30 cellular contexts compared by ENCODE assay signal in the genomic region with DNA sequence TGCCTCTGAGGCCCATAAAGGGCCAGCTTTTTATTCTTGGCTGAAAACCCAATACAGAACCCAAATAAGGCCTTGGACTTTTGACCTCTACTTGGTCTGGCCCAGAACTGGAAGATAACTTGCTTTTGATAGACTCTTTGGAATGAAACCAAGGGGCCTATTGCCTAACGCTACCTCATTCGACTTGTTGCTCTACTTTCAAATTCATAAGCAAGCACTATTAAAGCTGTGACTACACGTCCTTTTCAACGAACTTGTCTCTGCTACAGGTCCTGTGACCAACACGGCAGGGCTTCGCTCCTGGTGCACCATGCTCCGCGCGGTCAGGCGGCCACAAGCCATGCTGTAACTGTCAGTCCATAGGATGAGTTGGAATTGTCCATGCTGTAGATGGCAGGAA.
DNase-seq lines count a peak whose midpoint lies in the region; ATAC-seq, FAIRE-seq and TF ChIP-seq lines count a peak whose summit lies in the region.
"Had no signal": no experiment of that assay in that cellular context is flagged by ENCODE, and none has a peak within 500 bp of the region (broad histone marks: within the 10 kb centered on the region; RNA-seq: fewer than 3 reads in every experiment).

No MANE protein-coding gene starts in this region.

- POLR2A ChIA-PET in H1 (lab: Charles Lee; ENCODE audit: partially characterized antibody), result no interaction called here
- POLR2A ChIA-PET in activated CD4-positive, alpha-beta memory T cell treated with anti-CD3 and anti-CD28 coated beads for 36 hours (lab: Charles Lee), result no interaction called here

- CTCF ChIA-PET in H1 (lab: Charles Lee; ENCODE audit: partially characterized antibody), result interaction anchor here (0.6 to 1.2 kb wide), 3 partner anchors 12 to 59 kb away, joined by 3 read pairs; no protein-coding TSS in a partner anchor
- CTCF ChIA-PET in activated CD4-positive, alpha-beta memory T cell treated with anti-CD3 and anti-CD28 coated beads for 36 hours (lab: Charles Lee), result no interaction called here

- 0 out of 2 replicates have a peak overlapping the region, but pooled peaks have one; percentile 88 for H2AFZ ChIP-seq in H1 (ENCODE audit: low read length)

- 94% methylated on average over 10 of the region's 10 CpGs; no CpG with 5 or more reads in 1 of the 2 experiments for WGBS in H1 (ENCODE audit: extremely low coverage in 1 of 2, insufficient coverage in 1 of 2, insufficient read length in 1 of 2, insufficient replicate concordance in 2 of 2, low coverage in 1 of 2, low lambda C conversion rate in 2 of 2, missing lambda C conversion rate in 1 of 2), 2 experiments

- no peak overlapping the region for H3K4me3 Mint-ChIP-seq in activated CD4-positive, alpha-beta memory T cell treated with anti-CD3 and anti-CD28 coated beads for 36 hours
- H3K4me3 Mint-ChIP-seq: CD8-positive, alpha-beta T cell; neural crest cell; WTC11 had no signal

- no peak for TF ChIP-seq EP300 in H1 (IDR thresholded peaks at IDR 0.05; ENCODE audit: borderline replicate concordance in 1 of 2, low read depth in 2 of 2, low read length in 2 of 2)

- no peak overlapping the region for H3K9ac ChIP-seq in H1 (replicated peaks in 1 of 4; ENCODE audit: extremely low read depth in 1 of 4, low read depth in 3 of 4, low read length in 3 of 4)

- no peak overlapping the region for H3K27ac ChIP-seq in H1 (ENCODE audit: low read depth, low read length)
- H3K27ac ChIP-seq: esophagus squamous epithelium, SJSA1 had no signal

- FAIRE-seq in H1 (lab: Jason Lieb, UNC), result no peak
- FAIRE-seq: endometrium, urothelium cell line had no signal

- H3K36me3 ChIP-seq in H1 (ENCODE audit: control insufficient read depth in 2 of 4, insufficient read depth in 4 of 4, low read length in 3 of 4), result no peaks in the 10 kb centered on the region
- H3K36me3 ChIP-seq: esophagus squamous epithelium, SJSA1 had no signal

- H3K4me1 ChIP-seq in H1 (replicated peaks in 1 of 4; ENCODE audit: control insufficient read depth in 3 of 4, insufficient read depth in 4 of 4, low read length in 3 of 4), result no peaks in the 10 kb centered on the region

- no peak overlapping the region for H3K4ac ChIP-seq in H1 (replicated peaks; ENCODE audit: insufficient read length, low read depth, low read length)

- H2BK20ac ChIP-seq in H1 (ENCODE audit: low read length), result no peak overlapping the region

- H3K9me3 Mint-ChIP-seq in activated CD4-positive, alpha-beta memory T cell treated with anti-CD3 and anti-CD28 coated beads for 36 hours, result no peaks in the 10 kb centered on the region
- H3K9me3 Mint-ChIP-seq: CD8-positive, alpha-beta T cell had no signal

- no peak overlapping the region for H4K5ac ChIP-seq in H1 (ENCODE audit: insufficient read length, low read depth, low read length)

- no peak overlapping the region for H3K27ac Mint-ChIP-seq in activated CD4-positive, alpha-beta memory T cell treated with anti-CD3 and anti-CD28 coated beads for 36 hours
- H3K27ac Mint-ChIP-seq: CD8-positive, alpha-beta T cell; progenitor cell of endocrine pancreas; WTC11 had no signal

- intact Hi-C loops in Right ventricle myocardium superior (cut with DNase I) (no loop called here), cardiac septum (cut with DNase I) (no loop called here)
- intact Hi-C loops in activated CD4-positive, alpha-beta memory T cell treated with anti-CD3 and anti-CD28 coated beads for 36 hours (cut with micrococcal nuclease), result no loop called here

- H2BK12ac ChIP-seq in H1 (ENCODE audit: low read depth, low read length), result no peak overlapping the region

- no peak overlapping the region for H3K4me3 ChIP-seq in H1 (ENCODE audit: extremely low read depth in 1 of 4, insufficient read depth in 2 of 4, low read depth in 3 of 4, low read length in 4 of 4)
- H3K4me3 ChIP-seq: esophagus squamous epithelium, lung, SJSA1 had no signal

- TF ChIP-seq RAD21 in H1 (IDR thresholded peaks at IDR 0.05 in 1 of 2, conservative IDR thresholded peaks at IDR 0.05 in 1 of 2; ENCODE audit: low read depth in 2 of 2, low read length in 2 of 2), result no peak

- no peak overlapping the region for H3K23ac ChIP-seq in H1 (ENCODE audit: insufficient read length)

- no peaks in the 10 kb centered on the region for H3K4me1 Mint-ChIP-seq in activated CD4-positive, alpha-beta memory T cell treated with anti-CD3 and anti-CD28 coated beads for 36 hours (ENCODE audit: low read depth)
- H3K4me1 Mint-ChIP-seq: neural crest cell, WTC11 had no signal

- H2AK5ac ChIP-seq in H1 (ENCODE audit: low read depth, low read length), result no peak overlapping the region

- no peak overlapping the region for H2BK5ac ChIP-seq in H1 (ENCODE audit: low read depth, low read length)

- DNase-seq in Right ventricle myocardium superior (peak; percentile 51), cardiac septum (ENCODE audit: low spot score) (no peak), H1 (ENCODE audit: low read depth in 1 of 2, low spot score in 2 of 2) (no peak), left lobe of liver (ENCODE audit: low spot score) (peak; percentile 64), H4 (ENCODE audit: low spot score) (no peak)
- DNase-seq in activated CD4-positive, alpha-beta memory T cell treated with anti-CD3 and anti-CD28 coated beads for 36 hours, result no peak
- DNase-seq: activated naive CD4-positive, alpha-beta T cell treated with anti-CD3 and anti-CD28 coated beads, Interleukin-2, amount 50 U/mL, for 16 hours; anterior cingulate cortex; CD8-positive, alpha-beta T cell; central memory CD4-positive, alpha-beta T cell; dermis blood vessel endothelial cell; DMS 273 treated with DMSO at 0.1 percent for 48 hours; EL; esophagus squamous epithelium; GOT3; islet precursor cell; NCI-H1092; NCI-H1694 treated with DMSO at 0.1 percent for 48 hours; NCI-H524; stimulated activated naive CD4-positive, alpha-beta T cell had no signal

- no peak for TF ChIP-seq POLR2A in H1 (IDR thresholded peaks at IDR 0.05; ENCODE audit: control extremely low read depth in 1 of 2, low read depth in 2 of 2, low read length in 2 of 2)

- no peak overlapping the region for H3K14ac ChIP-seq in H1 (ENCODE audit: insufficient read length)

- H4K20me1 ChIP-seq in H1 (replicated peaks in 1 of 2; ENCODE audit: control insufficient read depth in 1 of 2, insufficient read depth in 2 of 2, low read length in 2 of 2), result no peaks in the 10 kb centered on the region

- no peaks in the 10 kb centered on the region for H3K9me3 ChIP-seq in H1 (ENCODE audit: insufficient read depth in 2 of 2, low read depth in 1 of 2, low read length in 1 of 2)
- H3K9me3 ChIP-seq: esophagus squamous epithelium, SJSA1 had no signal

- ATAC-seq in Right ventricle myocardium superior (ENCODE audit: poor library complexity) (peak; percentile 88), left lobe of liver (peak; percentile 70), GM18870 (IDR thresholded peaks at IDR 0.05; ENCODE audit: unreplicated experiment) (no peak), GM18868 (IDR thresholded peaks at IDR 0.05; ENCODE audit: unreplicated experiment) (no peak)
- ATAC-seq: CD8-positive, alpha-beta T cell; Panc1; WTC11 had no signal

- H3K4me2 ChIP-seq in H1 (ENCODE audit: insufficient read depth in 1 of 2, low read depth in 2 of 2, low read length in 2 of 2), result no peak overlapping the region

- H3K18ac ChIP-seq in H1 (ENCODE audit: extremely low read depth, low read length), result no peak overlapping the region

- no peak overlapping the region for H2BK120ac ChIP-seq in H1 (replicated peaks; ENCODE audit: low read depth, low read length)

- H3K23me2 ChIP-seq in H1 (ENCODE audit: low read depth, low read length), result no peaks in the 10 kb centered on the region

- TF ChIP-seq CTCF in H1 (IDR thresholded peaks at IDR 0.05; ENCODE audit: control extremely low read depth in 1 of 3, insufficient read depth in 1 of 3, low read depth in 1 of 3, low read length in 3 of 3), result no peak

- H3K56ac ChIP-seq in H1 (replicated peaks; ENCODE audit: insufficient read length, low read depth, low read length), result no peak overlapping the region

- H3K36me3 Mint-ChIP-seq in activated CD4-positive, alpha-beta memory T cell treated with anti-CD3 and anti-CD28 coated beads for 36 hours, result no peaks in the 10 kb centered on the region
- H3K36me3 Mint-ChIP-seq: CD8-positive, alpha-beta T cell; WTC11 had no signal

- no peaks in the 10 kb centered on the region for H3K79me1 ChIP-seq in H1 (ENCODE audit: low read depth, low read length)

- H4K8ac ChIP-seq in H1 (ENCODE audit: extremely low read depth, insufficient read depth, low read length), result no peak overlapping the region

- H2BK15ac ChIP-seq in H1 (ENCODE audit: low read length), result no peak overlapping the region

- no peak overlapping the region for H4K91ac ChIP-seq in H1 (replicated peaks; ENCODE audit: insufficient read length, low read length)

- no peaks in the 10 kb centered on the region for H3K27me3 Mint-ChIP-seq in activated CD4-positive, alpha-beta memory T cell treated with anti-CD3 and anti-CD28 coated beads for 36 hours
- H3K27me3 Mint-ChIP-seq: progenitor cell of endocrine pancreas had no signal

- no peaks in the 10 kb centered on the region for H3K79me2 ChIP-seq in H1 (ENCODE audit: control insufficient read depth in 1 of 2, insufficient read depth in 2 of 2, low read length in 2 of 2)

- no peaks in the 10 kb centered on the region for H3K27me3 ChIP-seq in H1 (replicated peaks in 1 of 4; ENCODE audit: control insufficient read depth in 3 of 4, extremely low read depth in 1 of 4, insufficient read depth in 3 of 4, low read length in 3 of 4)
- H3K27me3 ChIP-seq: esophagus squamous epithelium had no signal

TF ChIP-seq in H1, 55 proteins besides CTCF, POLR2A, EP300 and RAD21:
- TF ChIP-seq CHD1 (IDR thresholded peaks at IDR 0.05; ENCODE audit: low read depth, low read length), result no peak
- no peak for TF ChIP-seq SUZ12 (IDR thresholded peaks at IDR 0.05; ENCODE audit: low read length)
TF ChIP-seq in H1: peak in this region for 0.

Comparison
In these comparisons a context has a peak if more than half of its experiments do, and no peak if none do; other contexts are left out.
1. DNase-seq: peak in Right ventricle myocardium superior (single experiment) and left lobe of liver (single experiment); none in cardiac septum (single experiment), H1 (0 of 2), activated CD4-positive, alpha-beta memory T cell treated with anti-CD3 and anti-CD28 coated beads for 36 hours (single experiment) and H4 (single experiment).
2. ATAC-seq: peak in Right ventricle myocardium superior (single experiment) and left lobe of liver (single experiment); none in GM18870 (single experiment) and GM18868 (single experiment).